ENCODE assay signal across 8 cellular contexts in the genomic region with DNA sequence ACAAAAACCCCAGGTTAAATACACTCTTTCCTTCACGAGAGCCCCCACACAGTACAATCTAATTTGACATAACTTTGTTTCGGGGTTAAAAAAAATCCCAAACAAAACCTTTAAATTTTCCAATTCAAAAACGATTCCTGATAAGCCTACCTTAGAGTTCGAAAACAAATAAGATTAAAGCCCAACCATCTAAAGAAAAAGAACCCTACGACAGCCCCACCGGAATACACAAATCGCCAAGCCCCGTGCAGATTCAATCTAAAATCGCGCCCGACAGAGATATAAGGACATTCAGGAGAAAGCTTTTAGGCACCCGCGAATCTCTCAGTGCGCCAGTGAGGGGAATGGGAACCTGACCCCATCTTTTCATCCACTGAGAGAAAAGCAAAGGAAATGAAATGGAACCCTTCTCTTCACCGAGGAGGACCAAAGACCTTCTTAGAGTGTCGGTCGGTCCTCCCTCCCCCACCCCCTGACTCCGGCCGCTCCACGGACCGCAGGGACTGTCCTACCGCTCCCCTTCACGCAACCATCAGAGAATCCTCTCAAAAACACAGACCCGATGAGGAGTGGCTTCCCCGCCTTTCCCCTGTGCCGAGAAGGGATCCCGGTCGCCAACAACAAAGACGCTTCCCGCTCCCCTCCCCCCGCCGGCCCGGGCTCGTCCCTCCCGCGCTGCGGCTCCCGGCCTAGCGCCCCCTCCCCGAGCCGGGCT. TPM values are rescaled to one million over a fixed set of nuclear protein-coding genes. Genes with fewer than 3 reads are reported as not detected.
DNase-seq lines count a peak whose midpoint lies in the region; ATAC-seq and TF ChIP-seq lines count a peak whose summit lies in the region.

No MANE protein-coding gene starts in this region.

- TF ChIP-seq CTCF in OCI-LY3 (IDR thresholded peaks at IDR 0.05; ENCODE audit: low read depth, low read length) (no peak), glutamatergic neuron (IDR thresholded peaks at IDR 0.05; ENCODE audit: partially characterized antibody, unreplicated experiment) (no peak)

- peak overlapping the region; percentile 99 for H3K4me3 Mint-ChIP-seq in activated naive CD8-positive, alpha-beta T cell
- H3K4me3 Mint-ChIP-seq in glutamatergic neuron (ENCODE audit: unreplicated experiment), result peak overlapping the region; percentile 97

- peak overlapping the region; percentile 95 for H3K4me3 ChIP-seq in OCI-LY3 (ENCODE audit: low read length)
- H3K4me3 ChIP-seq in neuronal stem cell (ENCODE audit: low read length in 2 of 2), result peak overlapping the region; percentile 95
- H3K4me3 ChIP-seq in urinary bladder (ENCODE audit: low read depth, low read length), result peak overlapping the region; percentile 96

- no peak overlapping the region for H3K14ac ChIP-seq in neuronal stem cell (ENCODE audit: low read length)

- H4K20me1 ChIP-seq in OCI-LY3 (ENCODE audit: insufficient read depth, low read length), result peaks cover 28% of the 10 kb centered on the region

- H3K36me3 ChIP-seq in OCI-LY3 (replicated peaks; ENCODE audit: low read depth, low read length) (no peaks in the 10 kb centered on the region), neuronal stem cell (replicated peaks in 1 of 2; ENCODE audit: control insufficient read depth in 2 of 2, insufficient read depth in 2 of 2, low read length in 2 of 2) (peaks cover 4 to 24% of the 10 kb centered on the region in 2 donors), urinary bladder (ENCODE audit: insufficient read depth) (no peaks in the 10 kb centered on the region)

- H3K79me1 ChIP-seq in neuronal stem cell (ENCODE audit: low read depth, low read length), result peaks cover 2% of the 10 kb centered on the region

- peak overlapping the region; percentile 90 for H2AK5ac ChIP-seq in neuronal stem cell (ENCODE audit: low read depth, low read length)

- peak overlapping the region; percentile 70 for H3K23ac ChIP-seq in neuronal stem cell (ENCODE audit: low read depth, low read length, poor library complexity)

- peak overlapping the region; percentile 87 for H3K27ac Mint-ChIP-seq in activated naive CD8-positive, alpha-beta T cell
- H3K27ac Mint-ChIP-seq in glutamatergic neuron (ENCODE audit: unreplicated experiment), result peak overlapping the region; percentile 99

- H3K18ac ChIP-seq in neuronal stem cell (ENCODE audit: low read length), result peak overlapping the region; percentile 98

- no CpG with 5 or more reads among the region's 41 CpGs for WGBS in neuronal stem cell (ENCODE audit: extremely low coverage in 2 of 2, insufficient read length in 2 of 2, insufficient replicate concordance in 1 of 2), 2 donors
- 1% methylated on average over 41 of the region's 41 CpGs for WGBS in urinary bladder

- no peak overlapping the region for H2BK12ac ChIP-seq in neuronal stem cell (ENCODE audit: low read length)

- no peak overlapping the region for H2BK15ac ChIP-seq in neuronal stem cell (ENCODE audit: low read length)

- H3K9me3 Mint-ChIP-seq in activated naive CD8-positive, alpha-beta T cell (ENCODE audit: low read depth), result no peaks in the 10 kb centered on the region
- peaks cover 18% of the 10 kb centered on the region for H3K9me3 Mint-ChIP-seq in glutamatergic neuron (ENCODE audit: unreplicated experiment)

- no peak overlapping the region for H4K8ac ChIP-seq in neuronal stem cell (ENCODE audit: low read depth, low read length)

- peaks cover 93% of the 10 kb centered on the region for H3K79me2 ChIP-seq in OCI-LY3 (ENCODE audit: low read length)

- H2AFZ ChIP-seq in OCI-LY3 (ENCODE audit: low read depth, low read length) (peak overlapping the region; percentile 51; the same call in 1 of the 2 replicates), neuronal stem cell (ENCODE audit: low read length) (peak overlapping the region; percentile 87)

- H2BK120ac ChIP-seq in neuronal stem cell (ENCODE audit: low read depth, low read length), result no peak overlapping the region

- H3K9ac ChIP-seq in OCI-LY3 (ENCODE audit: low read length) (peak overlapping the region; percentile 78), neuronal stem cell (ENCODE audit: low read depth, low read length, poor library complexity) (peak overlapping the region; percentile 99)

- no peaks in the 10 kb centered on the region for H3K27me3 ChIP-seq in OCI-LY3 (ENCODE audit: low read depth, low read length)
- H3K27me3 ChIP-seq in neuronal stem cell (ENCODE audit: control insufficient read depth in 3 of 3, insufficient read depth in 3 of 3, low read depth in 1 of 3, low read length in 3 of 3), result no peaks in the 10 kb centered on the region

- peak; percentile 0 for ATAC-seq in HG03025 (IDR thresholded peaks at IDR 0.05; ENCODE audit: low FRiP score, unreplicated experiment)

- DNase-seq in NCI-H345 (lab: John Stamatoyannopoulos, UW) (peak; percentile 56), NCI-H345 treated with DMSO at 0.1 percent for 48 hours (lab: John Stamatoyannopoulos, UW; ENCODE audit: unreplicated experiment) (no peak), glutamatergic neuron (peak; percentile 86), neuronal stem cell (ENCODE audit: low spot score) (peak; percentile 67)

- peaks cover 22% of the 10 kb centered on the region for H3K4me1 ChIP-seq in OCI-LY3 (ENCODE audit: low read length)
- peaks cover 0 to 2% of the 10 kb centered on the region in 2 donors for H3K4me1 ChIP-seq in neuronal stem cell (ENCODE audit: control insufficient read depth in 2 of 2, insufficient read depth in 1 of 2, low read depth in 1 of 2, low read length in 2 of 2)
- H3K4me1 ChIP-seq in urinary bladder (ENCODE audit: insufficient read depth), result no peaks in the 10 kb centered on the region

- no peaks in the 10 kb centered on the region for H3K27me3 Mint-ChIP-seq in activated naive CD8-positive, alpha-beta T cell
- H3K27me3 Mint-ChIP-seq in glutamatergic neuron (ENCODE audit: unreplicated experiment), result peaks cover 12% of the 10 kb centered on the region

- no peaks in the 10 kb centered on the region for H3K36me3 Mint-ChIP-seq in activated naive CD8-positive, alpha-beta T cell
- H3K36me3 Mint-ChIP-seq in glutamatergic neuron (ENCODE audit: unreplicated experiment), result no peaks in the 10 kb centered on the region

- H3K4ac ChIP-seq in neuronal stem cell (ENCODE audit: low read length), result no peak overlapping the region

- H3K27ac ChIP-seq in OCI-LY3 (ENCODE audit: low read length), result peak overlapping the region; percentile 70
- H3K27ac ChIP-seq in neuronal stem cell (replicated peaks; ENCODE audit: low read length), result peak overlapping the region; percentile 95
- H3K27ac ChIP-seq in urinary bladder (ENCODE audit: low read depth), result peak overlapping the region; percentile 91

- H2BK5ac ChIP-seq in neuronal stem cell (ENCODE audit: low read length), result peak overlapping the region; percentile 99

- H3K4me2 ChIP-seq in OCI-LY3 (ENCODE audit: low read length) (peak overlapping the region; percentile 83), neuronal stem cell (ENCODE audit: insufficient read depth, low read length, poor library complexity, severe bottlenecking) (no peak overlapping the region)

- no peaks in the 10 kb centered on the region for H3K9me3 ChIP-seq in OCI-LY3 (ENCODE audit: insufficient read depth, low read length)
- H3K9me3 ChIP-seq in neuronal stem cell (replicated peaks in 1 of 2; ENCODE audit: control insufficient read depth in 2 of 2, insufficient read depth in 1 of 2, low read depth in 1 of 2, low read length in 2 of 2), result peaks cover 0 to 6% of the 10 kb centered on the region in 2 donors

- H3K4me1 Mint-ChIP-seq in activated naive CD8-positive, alpha-beta T cell (ENCODE audit: low read depth), result peaks cover 64% of the 10 kb centered on the region
- peaks cover 26% of the 10 kb centered on the region for H3K4me1 Mint-ChIP-seq in glutamatergic neuron (ENCODE audit: low read depth, unreplicated experiment)

- no peak overlapping the region for H4K91ac ChIP-seq in neuronal stem cell (ENCODE audit: low read depth, low read length, poor library complexity)

RNA-seq across cellular contexts. Expression of a gene that starts 0.9 kb away (rescaled TPM):
- total RNA-seq in glutamatergic neuron (ENCODE audit: unreplicated experiment) (41.2 TPM), urinary bladder (46.6 TPM)
- 31.2 TPM for polyA plus RNA-seq in neuronal stem cell (2013, experiment 1 of 2)
- 30.9 TPM for polyA plus RNA-seq in neuronal stem cell (2013, experiment 2 of 2)
- polyA plus RNA-seq in urinary bladder, result 11.7 TPM

RNA-seq across cellular contexts. Expression of a gene that starts 1.4 kb away (rescaled TPM):
- 11.1 TPM for total RNA-seq in glutamatergic neuron (ENCODE audit: unreplicated experiment)
- polyA plus RNA-seq in neuronal stem cell (2013, experiment 1 of 2), result 12.3 TPM
- polyA plus RNA-seq in neuronal stem cell (2013, experiment 2 of 2), result 12.8 TPM
- total RNA-seq in urinary bladder, result 29.8 TPM
- polyA plus RNA-seq in urinary bladder, result 11.1 TPM
